In genomic region chr19:53868091-53868891, GRCh38 we compare ENCODE assay signal across 9 cellular contexts. TPM values are rescaled to one million over a fixed set of nuclear protein-coding genes. Genes with fewer than 3 reads are reported as not detected.
DNase-seq lines count a peak whose midpoint lies in the region; ATAC-seq and TF ChIP-seq lines count a peak whose summit lies in the region.
"Had no signal": no experiment of that assay in that cellular context is flagged by ENCODE, and none has a peak within 500 bp of the region (broad histone marks: within the 10 kb centered on the region; RNA-seq: fewer than 3 reads in every experiment).

No MANE protein-coding gene starts in this region.

- H3K36me3 ChIP-seq in skeletal muscle satellite cell (ENCODE audit: insufficient read depth, low read length): peaks cover 11% of the 10 kb centered on the region

- H3K4me1 ChIP-seq in skeletal muscle satellite cell (ENCODE audit: control insufficient read depth, insufficient read depth, low read length): peaks cover 25% of the 10 kb centered on the region

- TF ChIP-seq CTCF in GM13977 (IDR thresholded peaks at IDR 0.05; ENCODE audit: extremely low read depth, insufficient read depth, missing control alignments) (no peak), brain (conservative IDR thresholded peaks at IDR 0.05) (no peak)

- peak overlapping the region; percentile 84 to 100 (median 98) for H3K27ac Mint-ChIP-seq in brain

- H3K9me3 Mint-ChIP-seq in brain: peaks cover 0 to 3% (median 0%) of the 10 kb centered on the region in 5 experiments

- ATAC-seq in HG03097 (IDR thresholded peaks at IDR 0.05; ENCODE audit: low FRiP score, unreplicated experiment): no peak

- in situ Hi-C loops in GM13977 (cut with MboI; ENCODE audit: low pct_unique_long_range_greater_than_20kb, low sequenced_read_pairs, unreplicated experiment): no loop called here

- peaks cover 4% of the 10 kb centered on the region for H3K27me3 Mint-ChIP-seq in brain

- peak overlapping the region; percentile 100 for H3K9ac ChIP-seq in skeletal muscle satellite cell (ENCODE audit: low read depth, low read length)

- peak overlapping the region; percentile 99 for H3K4me3 ChIP-seq in skeletal muscle satellite cell (ENCODE audit: low read length)

- DNase-seq in GM13977 (ENCODE audit: low spot score) (peak; percentile 62), RPMI7951 (ENCODE audit: low read depth) (peak; percentile 79), iPS-NIHi11 (ENCODE audit: low spot score) (peak; percentile 37), GOT3 (lab: John Stamatoyannopoulos, UW) (no peak), hippocampal formation (lab: John Stamatoyannopoulos, UW) (no peak)

- H3K4me2 ChIP-seq in skeletal muscle satellite cell (ENCODE audit: low read length): peak overlapping the region; percentile 81

- peaks cover 13% of the 10 kb centered on the region for H3K36me3 Mint-ChIP-seq in brain

- H3K27me3 ChIP-seq in skeletal muscle satellite cell (ENCODE audit: control insufficient read depth, insufficient read depth, low read length): no peaks in the 10 kb centered on the region

- peak overlapping the region; percentile 92 to 100 (median 98) for H3K4me3 Mint-ChIP-seq in brain

- peaks cover 46% of the 10 kb centered on the region for H3K4me1 Mint-ChIP-seq in brain

- H3K9me3 ChIP-seq in skeletal muscle satellite cell (replicated peaks; ENCODE audit: low read length): no peaks in the 10 kb centered on the region

RNA-seq across cellular contexts. Expression of gene MYADM, which starts 0.6 kb away (rescaled TPM):
- 26.7 and 43.0 TPM in 2 replicates for total RNA-seq in RPMI7951 (2014; rRNA removed; shearing (Covaris generic))
- 49.7 TPM for polyA plus RNA-seq in brain (ENCODE audit: insufficient read depth, low read depth, low replicate concordance)
- 16.7 and 34.1 TPM in 2 replicates for total RNA-seq in skeletal muscle satellite cell (2012; rRNA removed)

RNA-seq across cellular contexts. Expression of gene PRKCG, which starts 13.7 kb away (rescaled TPM):
- total RNA-seq in RPMI7951 (2014; rRNA removed; shearing (Covaris generic)): not detected in 2 replicates
- 18.1 TPM for polyA plus RNA-seq in brain (ENCODE audit: insufficient read depth, low read depth, low replicate concordance)
- total RNA-seq in skeletal muscle satellite cell (2012; rRNA removed): not detected in 2 replicates
- total RNA-seq: subcutaneous adipose tissue had no signal

RNA-seq across cellular contexts. Expression of gene CACNG7, which starts 40.8 kb away (rescaled TPM):
- total RNA-seq in RPMI7951 (2014; rRNA removed; shearing (Covaris generic)): not detected in 2 replicates
- polyA plus RNA-seq in brain (ENCODE audit: insufficient read depth, low read depth, low replicate concordance): 27.2 TPM
- 0.22 and 0.51 TPM in 2 replicates for total RNA-seq in skeletal muscle satellite cell (2012; rRNA removed)
- total RNA-seq: subcutaneous adipose tissue had no signal

RNA-seq across cellular contexts. Expression of gene NLRP12, which starts 44.2 kb away (rescaled TPM):
- not detected in 2 replicates for total RNA-seq in RPMI7951 (2014; rRNA removed; shearing (Covaris generic))
- 0.08 TPM for polyA plus RNA-seq in brain (ENCODE audit: insufficient read depth, low read depth, low replicate concordance)
- not detected in 2 replicates for total RNA-seq in skeletal muscle satellite cell (2012; rRNA removed)

Comparison
In these comparisons a context has a peak if more than half of its experiments do, and no peak if none do; other contexts are left out.
1. DNase-seq: peak in GM13977 (single experiment), RPMI7951 (single experiment) and iPS-NIHi11 (single experiment); none in GOT3 (single experiment) and hippocampal formation (0 of 2).